Comparison of ENCODE assay signal across 25 cellular contexts in the genomic region with DNA sequence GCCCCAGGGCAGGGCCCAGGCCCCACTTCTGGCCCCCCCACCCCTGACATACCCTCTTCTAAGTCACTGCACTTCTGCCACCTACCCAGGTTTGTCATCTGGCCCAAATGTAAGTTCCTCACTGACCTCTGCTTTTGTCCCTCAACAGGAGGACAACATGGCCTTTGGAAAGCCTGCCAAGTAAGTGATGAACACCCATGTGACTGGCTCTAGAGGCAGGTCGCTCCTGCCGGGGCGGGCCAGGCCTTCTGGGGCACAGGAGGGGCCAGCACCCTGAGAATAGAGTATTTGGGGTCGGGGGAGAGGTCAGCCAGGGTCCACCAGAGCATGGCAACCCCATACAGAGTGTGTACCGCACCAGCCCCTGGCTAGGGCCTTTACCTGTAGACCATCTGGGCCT. TPM values are rescaled to one million over a fixed set of nuclear protein-coding genes. Genes with fewer than 3 reads are reported as not detected.
DNase-seq lines count a peak whose midpoint lies in the region; ATAC-seq, FAIRE-seq and TF ChIP-seq lines count a peak whose summit lies in the region.
"Had no signal": no experiment of that assay in that cellular context is flagged by ENCODE, and none has a peak within 500 bp of the region (broad histone marks: within the 10 kb centered on the region; RNA-seq: fewer than 3 reads in every experiment).

No MANE protein-coding gene starts in this region.

- H3K4me3 Mint-ChIP-seq in MCF 10A (ENCODE audit: unreplicated experiment) = no peak overlapping the region
- no peak overlapping the region for H3K4me3 Mint-ChIP-seq in central memory CD8-positive, alpha-beta T cell
- H3K4me3 Mint-ChIP-seq: activated B cell treated with CpG ODN at 0.5 μM for 24 hours; activated naive CD8-positive, alpha-beta T cell treated with anti-CD3 and anti-CD28 coated beads for 36 hours; activated T-helper 1 cell treated with anti-CD3 and anti-CD28 coated beads, Interleukin-12 subunit alpha, Interleukin-12 subunit beta, Interleukin-2, Interleukin-4 antibody, amounts not matched to agents 30 ng/mL and 10 ng/mL and 1 ng/mL, durations not matched to agents 14 hours and 24 hours and 36 hours; brain; CD8-positive, alpha-beta T cell; H9; mesothelial cell of epicardium had no signal

- intact Hi-C loops in MCF 10A (cut with micrococcal nuclease) = loop anchor here (1.0 kb wide), 1 partner anchor 56 kb away; no protein-coding TSS in a partner anchor
- intact Hi-C loops in breast epithelium (cut with DNase I; ENCODE audit: low total_unique reads) = no loop called here

- no peaks in the 10 kb centered on the region for H3K27me3 Mint-ChIP-seq in MCF 10A (ENCODE audit: insufficient read depth, unreplicated experiment)
- H3K27me3 Mint-ChIP-seq in central memory CD8-positive, alpha-beta T cell = no peaks in the 10 kb centered on the region
- H3K27me3 Mint-ChIP-seq: activated B cell treated with CpG ODN at 0.5 μM for 24 hours; activated naive CD8-positive, alpha-beta T cell treated with anti-CD3 and anti-CD28 coated beads for 36 hours; brain had no signal

- no peaks in the 10 kb centered on the region for H3K4me1 ChIP-seq in breast epithelium
- H3K4me1 ChIP-seq: colonic mucosa had no signal

- BruUV-seq in MCF 10A (replicated peaks; lab: Mats Ljungman, UMichigan) = no TSS peak

- H3K36me3 Mint-ChIP-seq in MCF 10A (ENCODE audit: insufficient read depth, unreplicated experiment) = peaks cover 51% of the 10 kb centered on the region
- H3K36me3 Mint-ChIP-seq in central memory CD8-positive, alpha-beta T cell (ENCODE audit: insufficient read depth) = peaks cover 23% of the 10 kb centered on the region

- no peaks in the 10 kb centered on the region for H3K9me3 ChIP-seq in breast epithelium
- H3K9me3 ChIP-seq: colonic mucosa had no signal

- H3K27me3 ChIP-seq in breast epithelium = no peaks in the 10 kb centered on the region
- H3K27me3 ChIP-seq: colonic mucosa had no signal

- no peaks in the 10 kb centered on the region for H3K9me3 Mint-ChIP-seq in MCF 10A (ENCODE audit: unreplicated experiment)
- no peaks in the 10 kb centered on the region for H3K9me3 Mint-ChIP-seq in central memory CD8-positive, alpha-beta T cell
- H3K9me3 Mint-ChIP-seq: activated B cell treated with CpG ODN at 0.5 μM for 24 hours; activated naive CD8-positive, alpha-beta T cell treated with anti-CD3 and anti-CD28 coated beads for 36 hours; activated T-helper 1 cell treated with anti-CD3 and anti-CD28 coated beads, Interleukin-12 subunit alpha, Interleukin-12 subunit beta, Interleukin-2, Interleukin-4 antibody, amounts not matched to agents 30 ng/mL and 10 ng/mL and 1 ng/mL, durations not matched to agents 14 hours and 24 hours and 36 hours; brain; CD8-positive, alpha-beta T cell; H9; mesothelial cell of epicardium had no signal

- peaks cover 9% of the 10 kb centered on the region for H3K4me1 Mint-ChIP-seq in MCF 10A (ENCODE audit: insufficient read depth, unreplicated experiment)
- H3K4me1 Mint-ChIP-seq in central memory CD8-positive, alpha-beta T cell = peaks cover 36% of the 10 kb centered on the region
- H3K4me1 Mint-ChIP-seq: H9, mesothelial cell of epicardium had no signal

- H3K36me3 ChIP-seq in breast epithelium = peaks cover 5% of the 10 kb centered on the region
- H3K36me3 ChIP-seq: colonic mucosa had no signal

- H3K4me3 ChIP-seq in breast epithelium = no peak overlapping the region
- H3K4me3 ChIP-seq: colonic mucosa, SK-N-MC had no signal

- TF ChIP-seq POLR2A in breast epithelium (IDR thresholded peaks at IDR 0.05) (no peak), GM12891 (IDR thresholded peaks at IDR 0.05; ENCODE audit: low read depth, low read length) (no peak)

- CTCF ChIA-PET in MCF 10A (lab: Yijun Ruan, JAX) = interaction anchor here (0.6 to 3.2 kb wide), 18 partner anchors 8 to 346 kb away, joined by 3 to 36 read pairs (median 6); partner anchors contain the start of genes CD164L2, MAP3K6 and SYTL1

- POLR2A ChIA-PET in MCF 10A (lab: Yijun Ruan, JAX) = interaction anchor here (0.6 to 2.1 kb wide), 6 partner anchors 8 to 63 kb away, joined by 3 to 24 read pairs (median 8); partner anchors contain the start of genes MAP3K6 and SYTL1

- H3K27ac Mint-ChIP-seq in MCF 10A (ENCODE audit: low read depth, unreplicated experiment) = peak overlapping the region; percentile 35
- H3K27ac Mint-ChIP-seq in central memory CD8-positive, alpha-beta T cell (ENCODE audit: low read depth) = peak overlapping the region; percentile 55
- H3K27ac Mint-ChIP-seq: activated B cell treated with CpG ODN at 0.5 μM for 24 hours; activated naive CD8-positive, alpha-beta T cell treated with anti-CD3 and anti-CD28 coated beads for 36 hours; CD8-positive, alpha-beta T cell; mesothelial cell of epicardium had no signal

- TF ChIP-seq CTCF in MCF 10A (IDR thresholded peaks at IDR 0.05; ENCODE audit: unreplicated experiment) = no peak
- no peak for TF ChIP-seq CTCF in breast epithelium (IDR thresholded peaks at IDR 0.05)

- no peak overlapping the region for H3K27ac ChIP-seq in breast epithelium
- H3K27ac ChIP-seq: colonic mucosa, SK-N-MC had no signal

- no peak for ATAC-seq in central memory CD8-positive, alpha-beta T cell (replicated peaks; ENCODE audit: extremely low read depth, poor library complexity, severe bottlenecking)
- peak; percentile 29 for ATAC-seq in left lobe of liver

- no peak for FAIRE-seq in GM12891 (lab: Jason Lieb, UNC)

- DNase-seq in MCF 10A (ENCODE audit: unreplicated experiment) (no peak), breast epithelium (ENCODE audit: low spot score in 2 of 2) (no peak), left lobe of liver (ENCODE audit: low spot score) (no peak), GM12891 (ENCODE audit: insufficient read length, low spot score) (no peak), DMS53 (lab: John Stamatoyannopoulos, UW) (no peak), NCI-H2029 treated with DMSO at 0.1 percent for 48 hours (lab: John Stamatoyannopoulos, UW) (no peak)
- no peak for DNase-seq in central memory CD8-positive, alpha-beta T cell (ENCODE audit: low spot score in 2 of 2)
- DNase-seq: activated B cell treated with CpG ODN at 0.5 μM for 24 hours; activated naive CD8-positive, alpha-beta T cell treated with anti-CD3 and anti-CD28 coated beads for 36 hours; CD8-positive, alpha-beta T cell; colonic mucosa; GDM1; KBM-7; MV-4-11; NCI-H1694 treated with DMSO at 0.1 percent for 48 hours; NCI-H526 treated with DMSO at 0.1 percent for 48 hours had no signal

TF ChIP-seq in GM12891, 5 proteins besides CTCF, POLR2A, EP300 and RAD21:
- TF ChIP-seq POU2F2 (IDR thresholded peaks at IDR 0.05; ENCODE audit: low read depth, low read length) (no peak), TAF1 (IDR thresholded peaks at IDR 0.05; ENCODE audit: low read depth, low read length) (no peak)

RNA-seq across cellular contexts. Expression of gene SYTL1, which starts 9.9 kb away (rescaled TPM):
- 64.8 and 81.8 TPM in 2 replicates for total RNA-seq in MCF 10A (2022)
- 10 to 100 TPM in 2 of 3 donors, under 1 TPM in 1; 0.96 to 33.1 (median 22.3) TPM for total RNA-seq in breast epithelium
- total RNA-seq in left lobe of liver = 0.81 TPM
- polyA plus RNA-seq in GM12891 (2012; ENCODE audit: low read depth, missing spikeins) = 25.2 TPM
- polyA plus RNA-seq: neural cell had no signal

RNA-seq across cellular contexts. Expression of gene TMEM222, which starts 10.0 kb away (rescaled TPM):
- 36.9 and 38.3 TPM in 2 replicates for total RNA-seq in MCF 10A (2022)
- total RNA-seq in breast epithelium = 10 to 100 TPM; 20.0 to 28.0 (median 26.5) TPM
- total RNA-seq in left lobe of liver = 19.9 TPM
- 24.0 TPM for polyA plus RNA-seq in GM12891 (2012; ENCODE audit: low read depth, missing spikeins)

RNA-seq across cellular contexts. Expression of gene MAP3K6, which starts 34.8 kb away (rescaled TPM):
- total RNA-seq in MCF 10A (2022) (13.2 and 13.5 TPM in 2 replicates), breast epithelium (10 to 100 TPM; 29.4 to 67.5 (median 52.0) TPM), left lobe of liver (7.1 TPM)
- 5.0 TPM for polyA plus RNA-seq in GM12891 (2012; ENCODE audit: low read depth, missing spikeins)

RNA-seq across cellular contexts. Expression of gene FCN3, which starts 42.7 kb away (rescaled TPM):
- total RNA-seq in MCF 10A (2022) (not detected in 2 replicates), breast epithelium (10 to 100 TPM in 1 of 3 donors, 1 to 10 TPM in 2; 6.0 to 10.5 (median 7.4) TPM), left lobe of liver (101 TPM)
- not detected for polyA plus RNA-seq in GM12891 (2012; ENCODE audit: low read depth, missing spikeins)
- total RNA-seq: activated B cell treated with CpG ODN at 0.5 μM for 24 hours; activated CD8-positive, alpha-beta memory T cell treated with anti-CD3 and anti-CD28 coated beads for 36 hours; activated naive CD8-positive, alpha-beta T cell treated with anti-CD3 and anti-CD28 coated beads for 36 hours; activated T-helper 1 cell treated with anti-CD3 and anti-CD28 coated beads, Interleukin-12 subunit alpha, Interleukin-12 subunit beta, Interleukin-2, Interleukin-4 antibody, amounts not matched to agents 30 ng/mL and 10 ng/mL and 1 ng/mL, durations not matched to agents 14 hours and 24 hours and 36 hours; CD8-positive, alpha-beta T cell; fibroblast of lung had no signal
- polyA plus RNA-seq: fibroblast of lung, neural cell had no signal

RNA-seq across cellular contexts. Expression of gene CD164L2, which starts 51.2 kb away (rescaled TPM):
- 0.23 TPM in 1 of 2 replicates, not detected in the other for total RNA-seq in MCF 10A (2022)
- total RNA-seq in breast epithelium = 1 to 10 TPM in 1 of 3 donors, under 1 TPM in 1, not detected in 1; 0.66 to 5.3 TPM
- total RNA-seq in left lobe of liver = not detected
- 0.12 TPM for polyA plus RNA-seq in GM12891 (2012; ENCODE audit: low read depth, missing spikeins)
- total RNA-seq: activated CD8-positive, alpha-beta memory T cell treated with anti-CD3 and anti-CD28 coated beads for 36 hours; activated naive CD8-positive, alpha-beta T cell treated with anti-CD3 and anti-CD28 coated beads for 36 hours; activated T-helper 1 cell treated with anti-CD3 and anti-CD28 coated beads, Interleukin-12 subunit alpha, Interleukin-12 subunit beta, Interleukin-2, Interleukin-4 antibody, amounts not matched to agents 30 ng/mL and 10 ng/mL and 1 ng/mL, durations not matched to agents 14 hours and 24 hours and 36 hours; CD8-positive, alpha-beta T cell; fibroblast of lung; ureter had no signal
- polyA plus RNA-seq: fibroblast of lung, neural cell had no signal
